Comparison of ENCODE assay signal across 1 cellular context in genomic region chr14:68094158-68094557, GRCh38.
TF ChIP-seq lines count a peak whose summit lies in the region.

No MANE protein-coding gene starts in this region.

TF ChIP-seq in WTC11, 78 proteins besides CTCF, POLR2A, EP300 and RAD21 (continued from another document):
- TF ChIP-seq, protein P1, sequence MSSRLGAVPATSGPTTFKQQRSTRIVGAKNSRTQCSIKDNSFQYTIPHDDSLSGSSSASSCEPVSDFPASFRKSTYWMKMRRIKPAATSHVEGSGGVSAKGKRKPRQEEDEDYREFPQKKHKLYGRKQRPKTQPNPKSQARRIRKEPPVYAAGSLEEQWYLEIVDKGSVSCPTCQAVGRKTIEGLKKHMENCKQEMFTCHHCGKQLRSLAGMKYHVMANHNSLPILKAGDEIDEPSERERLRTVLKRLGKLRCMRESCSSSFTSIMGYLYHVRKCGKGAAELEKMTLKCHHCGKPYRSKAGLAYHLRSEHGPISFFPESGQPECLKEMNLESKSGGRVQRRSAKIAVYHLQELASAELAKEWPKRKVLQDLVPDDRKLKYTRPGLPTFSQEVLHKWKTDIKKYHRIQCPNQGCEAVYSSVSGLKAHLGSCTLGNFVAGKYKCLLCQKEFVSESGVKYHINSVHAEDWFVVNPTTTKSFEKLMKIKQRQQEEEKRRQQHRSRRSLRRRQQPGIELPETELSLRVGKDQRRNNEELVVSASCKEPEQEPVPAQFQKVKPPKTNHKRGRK (CRISPR knock-in tag; IDR thresholded peaks at IDR 0.05; ENCODE audit: borderline replicate concordance), result no peak
- no peak for TF ChIP-seq ZNF121 (CRISPR knock-in tag; IDR thresholded peaks at IDR 0.05)
- TF ChIP-seq IRF1 (CRISPR knock-in tag; IDR thresholded peaks at IDR 0.05), result no peak
- TF ChIP-seq ZNF317 (CRISPR knock-in tag; IDR thresholded peaks at IDR 0.05; ENCODE audit: borderline replicate concordance, low read depth), result no peak
- no peak for TF ChIP-seq RELA (CRISPR knock-in tag; IDR thresholded peaks at IDR 0.05; ENCODE audit: borderline replicate concordance)
- no peak for TF ChIP-seq ZNF219 (CRISPR knock-in tag; IDR thresholded peaks at IDR 0.05; ENCODE audit: borderline replicate concordance)
- TF ChIP-seq, protein P2, sequence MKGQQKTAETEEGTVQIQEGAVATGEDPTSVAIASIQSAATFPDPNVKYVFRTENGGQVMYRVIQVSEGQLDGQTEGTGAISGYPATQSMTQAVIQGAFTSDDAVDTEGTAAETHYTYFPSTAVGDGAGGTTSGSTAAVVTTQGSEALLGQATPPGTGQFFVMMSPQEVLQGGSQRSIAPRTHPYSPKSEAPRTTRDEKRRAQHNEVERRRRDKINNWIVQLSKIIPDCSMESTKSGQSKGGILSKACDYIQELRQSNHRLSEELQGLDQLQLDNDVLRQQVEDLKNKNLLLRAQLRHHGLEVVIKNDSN (CRISPR knock-in tag; IDR thresholded peaks at IDR 0.05), result no peak
- TF ChIP-seq, protein P3, sequence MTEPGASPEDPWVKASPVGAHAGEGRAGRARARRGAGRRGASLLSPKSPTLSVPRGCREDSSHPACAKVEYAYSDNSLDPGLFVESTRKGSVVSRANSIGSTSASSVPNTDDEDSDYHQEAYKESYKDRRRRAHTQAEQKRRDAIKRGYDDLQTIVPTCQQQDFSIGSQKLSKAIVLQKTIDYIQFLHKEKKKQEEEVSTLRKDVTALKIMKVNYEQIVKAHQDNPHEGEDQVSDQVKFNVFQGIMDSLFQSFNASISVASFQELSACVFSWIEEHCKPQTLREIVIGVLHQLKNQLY (CRISPR knock-in tag; IDR thresholded peaks at IDR 0.05), result no peak
- TF ChIP-seq RORB (CRISPR knock-in tag; IDR thresholded peaks at IDR 0.05), result no peak
- TF ChIP-seq NR2C2 (CRISPR knock-in tag; IDR thresholded peaks at IDR 0.05), result no peak
